7 cellular contexts compared by ENCODE assay signal in genomic region chr11:94627003-94627560, GRCh38. TPM values are rescaled to one million over a fixed set of nuclear protein-coding genes. Genes with fewer than 3 reads are reported as not detected.
DNase-seq lines count a peak whose midpoint lies in the region; ATAC-seq, FAIRE-seq and TF ChIP-seq lines count a peak whose summit lies in the region.
"Not testable (repeated sequence)": the region's sequence is repeated elsewhere in the genome, so short reads cannot be mapped to it uniquely, and the experiment has no call there.

No MANE protein-coding gene starts in this region.

- TF ChIP-seq RAD21 in K562 (CRISPR knock-in tag; conservative IDR thresholded peaks at IDR 0.05 in 1 of 2, IDR thresholded peaks at IDR 0.05 in 1 of 2); HepG2 (CRISPR knock-in tag; IDR thresholded peaks at IDR 0.05): not testable (repeated sequence)

- TF ChIP-seq EP300 in K562 (IDR thresholded peaks at IDR 0.05; ENCODE audit: low read length); HepG2 (IDR thresholded peaks at IDR 0.05; ENCODE audit: low read depth in 2 of 2, low read length in 2 of 2); HepG2 (CRISPR knock-in tag; IDR thresholded peaks at IDR 0.05; ENCODE audit: borderline replicate concordance): not testable (repeated sequence)

- not testable (repeated sequence) for FAIRE-seq in K562 (lab: Jason Lieb, UNC); HepG2 (lab: Jason Lieb, UNC)

- not testable (repeated sequence) for H3K27ac ChIP-seq in HEK293 (ENCODE audit: extremely low read depth, low read depth, low read length); K562 (ENCODE audit: extremely low read depth, low read depth, low read length); endodermal cell (ENCODE audit: low read depth, low read length); HepG2 (ENCODE audit: extremely low read length, insufficient read depth, low read length)

- not testable (repeated sequence) for H3K9ac ChIP-seq in K562 (ENCODE audit: insufficient read depth in 1 of 2, low read depth in 2 of 2, low read length in 2 of 2); endodermal cell (ENCODE audit: extremely low read depth, low read length, poor library complexity, severe bottlenecking); HepG2 (ENCODE audit: insufficient read depth, low read depth, low read length)

- not testable (repeated sequence) for H3K27me3 Mint-ChIP-seq in activated T-helper 1 cell treated with anti-CD3 and anti-CD28 coated beads, Interleukin-12 subunit alpha, Interleukin-12 subunit beta, Interleukin-2, Interleukin-4 antibody, amounts not matched to agents 30 ng/mL and 10 ng/mL and 1 ng/mL, durations not matched to agents 14 hours and 24 hours and 36 hours (ENCODE audit: insufficient read depth); activated naive CD4-positive, alpha-beta T cell treated with anti-CD3 and anti-CD28 coated beads, Interleukin-2, amount 50 U/mL, for 24 hours; endodermal cell (ENCODE audit: insufficient read depth); endothelial cell (ENCODE audit: unreplicated experiment)

- H3K4me1 Mint-ChIP-seq in activated T-helper 1 cell treated with anti-CD3 and anti-CD28 coated beads, Interleukin-12 subunit alpha, Interleukin-12 subunit beta, Interleukin-2, Interleukin-4 antibody, amounts not matched to agents 30 ng/mL and 10 ng/mL and 1 ng/mL, durations not matched to agents 14 hours and 24 hours and 36 hours (ENCODE audit: low read depth); activated naive CD4-positive, alpha-beta T cell treated with anti-CD3 and anti-CD28 coated beads, Interleukin-2, amount 50 U/mL, for 24 hours; endodermal cell; endothelial cell (ENCODE audit: unreplicated experiment): not testable (repeated sequence)

- not testable (repeated sequence) for H4K20me1 ChIP-seq in K562 (replicated peaks; ENCODE audit: control insufficient read depth, insufficient read depth, low read length); HepG2 (ENCODE audit: insufficient read depth, low read length)

- H3K9me3 Mint-ChIP-seq in activated T-helper 1 cell treated with anti-CD3 and anti-CD28 coated beads, Interleukin-12 subunit alpha, Interleukin-12 subunit beta, Interleukin-2, Interleukin-4 antibody, amounts not matched to agents 30 ng/mL and 10 ng/mL and 1 ng/mL, durations not matched to agents 14 hours and 24 hours and 36 hours, result peaks cover 12% of the 10 kb centered on the region
- not testable (repeated sequence) for H3K9me3 Mint-ChIP-seq in activated naive CD4-positive, alpha-beta T cell treated with anti-CD3 and anti-CD28 coated beads, Interleukin-2, amount 50 U/mL, for 24 hours; endothelial cell (ENCODE audit: unreplicated experiment)
- peaks cover 51% of the 10 kb centered on the region for H3K9me3 Mint-ChIP-seq in endodermal cell

- CTCF ChIA-PET in HEK293 (lab: Yijun Ruan, JAX), result interaction anchor here (0.6 to 0.7 kb wide), 2 partner anchors 114 to 525 kb away, joined by 3 to 4 read pairs; no protein-coding TSS in a partner anchor
- CTCF ChIA-PET in K562 (lab: Yijun Ruan, JAX; ENCODE audit: low intra/inter-chr PET ratio); HepG2 (lab: Yijun Ruan, JAX; ENCODE audit: low intra/inter-chr PET ratio, low total read pairs): not testable (repeated sequence)

- not testable (repeated sequence) for H3K9me3 ChIP-seq in HEK293 (ENCODE audit: control insufficient read depth, insufficient read depth, low read depth, low read length)
- H3K9me3 ChIP-seq in K562 (replicated peaks; ENCODE audit: control insufficient read depth, insufficient read depth, low read depth, low read length) (peaks cover 11% of the 10 kb centered on the region), endodermal cell (ENCODE audit: control insufficient read depth, low read length) (peaks cover 67% of the 10 kb centered on the region), HepG2 (ENCODE audit: low read length) (peaks cover 15% of the 10 kb centered on the region)

- intact Hi-C loops in activated T-helper 1 cell treated with anti-CD3 and anti-CD28 coated beads, Interleukin-12 subunit alpha, Interleukin-12 subunit beta, Interleukin-2, Interleukin-4 antibody, amounts not matched to agents 30 ng/mL and 10 ng/mL and 1 ng/mL, durations not matched to agents 14 hours and 24 hours and 36 hours (cut with micrococcal nuclease), result loop anchor here (10.0 kb wide), 3 partner anchors 138 to 1138 kb away; partner anchors contain the start of gene AMOTL1
- intact Hi-C loops in K562 (cut with micrococcal nuclease), result not testable (repeated sequence)
- intact Hi-C loops in HepG2 (cut with micrococcal nuclease; ENCODE audit: unreplicated experiment), result loop anchor here (10.0 kb wide), 2 partner anchors 118 to 1138 kb away; no protein-coding TSS in a partner anchor

- BruUV-seq in K562 (replicated peaks; lab: Mats Ljungman, UMichigan); HepG2 (replicated peaks; lab: Mats Ljungman, UMichigan): not testable (repeated sequence)

- H3K4me3 ChIP-seq in HEK293 (ENCODE audit: low read depth, low read length); K562; HepG2 (replicated peaks in 1 of 3; ENCODE audit: insufficient read depth in 1 of 3, low read depth in 2 of 3, low read length in 3 of 3): not testable (repeated sequence)
- peak overlapping the region; percentile 60 for H3K4me3 ChIP-seq in endodermal cell (ENCODE audit: low read length)

- not testable (repeated sequence) for TF ChIP-seq POLR2A in K562 (conservative IDR thresholded peaks at IDR 0.05); HepG2 (IDR thresholded peaks at IDR 0.05; ENCODE audit: insufficient read depth in 1 of 2, low read depth in 2 of 2, low read length in 2 of 2)

- not testable (repeated sequence) for H3K36me3 ChIP-seq in HEK293 (ENCODE audit: control insufficient read depth in 2 of 2, insufficient read depth in 1 of 2, low read length in 2 of 2); K562 (ENCODE audit: control insufficient read depth, insufficient read depth, low read length); HepG2 (replicated peaks in 1 of 2; ENCODE audit: control insufficient read depth in 1 of 2, insufficient read depth in 2 of 2, low read length in 2 of 2)
- peaks cover 29% of the 10 kb centered on the region for H3K36me3 ChIP-seq in endodermal cell (ENCODE audit: control insufficient read depth, insufficient read depth, low read length)

- POLR2A ChIA-PET in HEK293 (lab: Yijun Ruan, JAX); K562 (lab: Yijun Ruan, JAX); HepG2 (lab: Yijun Ruan, JAX): not testable (repeated sequence)

- not testable (repeated sequence) for H3K79me2 ChIP-seq in K562 (ENCODE audit: control insufficient read depth, insufficient read depth, low read length); HepG2 (ENCODE audit: insufficient read depth, low read length)

- ATAC-seq in K562, HepG2: not testable (repeated sequence)

- not testable (repeated sequence) for H3K27me3 ChIP-seq in K562 (ENCODE audit: control insufficient read depth in 2 of 2, insufficient read depth in 2 of 2, low read length in 2 of 2); endodermal cell (ENCODE audit: control insufficient read depth, insufficient read depth, low read length, poor library complexity, severe bottlenecking); HepG2 (ENCODE audit: control insufficient read depth in 1 of 2, insufficient read depth in 2 of 2, low read length in 2 of 2)

- H2AFZ ChIP-seq in K562 (ENCODE audit: low read depth, low read length); HepG2 (ENCODE audit: low read length): not testable (repeated sequence)

- in situ Hi-C loops in K562 (cut with MboI) (loop anchor here (10.0 kb wide), 2 partner anchors 268 to 518 kb away; no protein-coding TSS in a partner anchor), HepG2 (cut with HindIII; ENCODE audit: extremely low pct_ligation_motif_present, low pct_unique_long_range_greater_than_20kb) (loop anchor here (25.0 kb wide), 1 partner anchor 1135 kb away; no protein-coding TSS in a partner anchor)

- 34% methylated on average over 3 of the region's 3 CpGs for WGBS in K562 (ENCODE audit: insufficient coverage, low coverage, missing lambda C conversion rate)
- 100% methylated on average over 2 to 3 of the region's 3 CpGs for WGBS in endodermal cell (ENCODE audit: insufficient coverage in 1 of 2, insufficient read length in 1 of 2), 2 experiments
- WGBS in HepG2 (ENCODE audit: low lambda C conversion rate), result 9% methylated on average over 3 of the region's 3 CpGs

- not testable (repeated sequence) for H3K9me1 ChIP-seq in K562 (ENCODE audit: control insufficient read depth, insufficient read depth, low read length)

- TF ChIP-seq CTCF in HEK293 (tag by site-specific recombination; IDR thresholded peaks at IDR 0.05); K562 (IDR thresholded peaks at IDR 0.05 in 2 of 3, conservative IDR thresholded peaks at IDR 0.05 in 1 of 3; ENCODE audit: insufficient read depth in 2 of 3, low read depth in 1 of 3, low read length in 3 of 3); endodermal cell (conservative IDR thresholded peaks at IDR 0.05); endothelial cell (IDR thresholded peaks at IDR 0.05; ENCODE audit: unreplicated experiment); HepG2 (CRISPR knock-in tag; IDR thresholded peaks at IDR 0.05): not testable (repeated sequence)

- H3K27ac Mint-ChIP-seq in activated T-helper 1 cell treated with anti-CD3 and anti-CD28 coated beads, Interleukin-12 subunit alpha, Interleukin-12 subunit beta, Interleukin-2, Interleukin-4 antibody, amounts not matched to agents 30 ng/mL and 10 ng/mL and 1 ng/mL, durations not matched to agents 14 hours and 24 hours and 36 hours, result peak overlapping the region; percentile 53
- peak overlapping the region; percentile 25 for H3K27ac Mint-ChIP-seq in activated naive CD4-positive, alpha-beta T cell treated with anti-CD3 and anti-CD28 coated beads, Interleukin-2, amount 50 U/mL, for 24 hours
- H3K27ac Mint-ChIP-seq in endodermal cell; endothelial cell (ENCODE audit: unreplicated experiment): not testable (repeated sequence)

- not testable (repeated sequence) for DNase-seq in activated T-helper 1 cell treated with anti-CD3 and anti-CD28 coated beads, Interleukin-12 subunit alpha, Interleukin-12 subunit beta, Interleukin-2, Interleukin-4 antibody, amounts not matched to agents 30 ng/mL and 10 ng/mL and 1 ng/mL, durations not matched to agents 14 hours and 24 hours and 36 hours (ENCODE audit: low spot score); K562 (ENCODE audit: extremely low read depth in 1 of 4, low spot score in 3 of 4); endodermal cell; endothelial cell (ENCODE audit: low spot score); HepG2 (ENCODE audit: low spot score)

- not testable (repeated sequence) for H3K4me3 Mint-ChIP-seq in activated T-helper 1 cell treated with anti-CD3 and anti-CD28 coated beads, Interleukin-12 subunit alpha, Interleukin-12 subunit beta, Interleukin-2, Interleukin-4 antibody, amounts not matched to agents 30 ng/mL and 10 ng/mL and 1 ng/mL, durations not matched to agents 14 hours and 24 hours and 36 hours; activated naive CD4-positive, alpha-beta T cell treated with anti-CD3 and anti-CD28 coated beads, Interleukin-2, amount 50 U/mL, for 24 hours; endodermal cell
- peak overlapping the region; percentile 32 for H3K4me3 Mint-ChIP-seq in endothelial cell (ENCODE audit: unreplicated experiment)

- H3K4me1 ChIP-seq in HEK293 (ENCODE audit: control insufficient read depth, insufficient read depth, low read length); K562 (replicated peaks in 1 of 2; ENCODE audit: control insufficient read depth in 2 of 2, insufficient read depth in 2 of 2, low read length in 2 of 2); endodermal cell (ENCODE audit: control insufficient read depth, insufficient read depth, low read length); HepG2 (ENCODE audit: insufficient read depth, low read length): not testable (repeated sequence)

- H3K4me2 ChIP-seq in K562 (ENCODE audit: insufficient read depth, low read length); HepG2 (ENCODE audit: low read depth, low read length): not testable (repeated sequence)

- H3K36me3 Mint-ChIP-seq in activated T-helper 1 cell treated with anti-CD3 and anti-CD28 coated beads, Interleukin-12 subunit alpha, Interleukin-12 subunit beta, Interleukin-2, Interleukin-4 antibody, amounts not matched to agents 30 ng/mL and 10 ng/mL and 1 ng/mL, durations not matched to agents 14 hours and 24 hours and 36 hours (ENCODE audit: low read depth); activated naive CD4-positive, alpha-beta T cell treated with anti-CD3 and anti-CD28 coated beads, Interleukin-2, amount 50 U/mL, for 24 hours: not testable (repeated sequence)
- H3K36me3 Mint-ChIP-seq in endodermal cell (ENCODE audit: low read depth), result peaks cover 35% of the 10 kb centered on the region
- peaks cover 23% of the 10 kb centered on the region for H3K36me3 Mint-ChIP-seq in endothelial cell (ENCODE audit: low read depth, unreplicated experiment)

RNA-seq across cellular contexts. Expression of gene PIWIL4, which starts 59.9 kb away (rescaled TPM):
- 0.41 and 0.81 TPM in 2 replicates for total RNA-seq in activated T-helper 1 cell treated with anti-CD3 and anti-CD28 coated beads, Interleukin-12 subunit alpha, Interleukin-12 subunit beta, Interleukin-2, Interleukin-4 antibody, amounts not matched to agents 30 ng/mL and 10 ng/mL and 1 ng/mL, durations not matched to agents 14 hours and 24 hours and 36 hours
- total RNA-seq in K562 (2011; cell fraction: chromatin; rRNA removed; ENCODE audit: low replicate concordance), result 7.7 and 17.4 TPM in 2 replicates
- 6.2 and 6.4 TPM in 2 replicates for total RNA-seq in K562 (2011; cell fraction: nucleolus; rRNA removed)
- total RNA-seq in K562 (2011; cell fraction: nucleoplasm; rRNA removed), result 4.4 and 6.3 TPM in 2 replicates
- total RNA-seq in K562 (2014; rRNA removed), result 9.5 and 10.9 TPM in 2 replicates
- total RNA-seq in K562 (2014; rRNA removed; fragmentation: Illumina TruSeq; extraction: Trizol), result 14.9 and 16.0 TPM in 2 replicates
- total RNA-seq in K562 (2015; rRNA removed; fragmentation: Illumina TruSeq; extraction: Trizol), result 12.9 and 13.6 TPM in 2 replicates
- total RNA-seq in K562 (2021), result 10.2 and 10.5 TPM in 2 replicates
- 1.5 and 6.3 TPM in 2 replicates for polyA plus RNA-seq in K562 (2011; rRNA removed)
- polyA plus RNA-seq in K562 (2011; cell fraction: cytosol; rRNA removed), result 0.84 and 4.6 TPM in 2 replicates
- 2.2 and 9.7 TPM in 2 replicates for polyA plus RNA-seq in K562 (2011; cell fraction: nucleus; rRNA removed)
- 9.6 and 10.5 TPM in 2 replicates for polyA plus RNA-seq in K562 (2012)
- 15.5 and 17.0 TPM in 2 replicates for polyA plus RNA-seq in K562 (2014; fragmentation: Illumina TruSeq; extraction: Trizol)
- 10 to 100 TPM in 1 of 2 experiments, 1 to 10 TPM in 1; 8.4 to 10.8 TPM for polyA plus RNA-seq in K562 (2014; fragmentation: Nextera tagmentation; extraction: Ambion mirVana)
- 13.5 and 16.5 TPM in 2 replicates for polyA plus RNA-seq in K562 (2014; rRNA removed)
- 1.2 and 7.7 TPM in 2 replicates for polyA minus RNA-seq in K562 (2011; rRNA and poly(A)+ RNA removed)
- 0.91 and 2.3 TPM in 2 replicates for polyA minus RNA-seq in K562 (2011; cell fraction: cytosol; rRNA and poly(A)+ RNA removed)
- 2.2 and 4.4 TPM in 2 replicates for polyA minus RNA-seq in K562 (2011; cell fraction: nucleus; rRNA and poly(A)+ RNA removed)
- total RNA-seq in endodermal cell, result under 1 TPM; 0.24 to 0.82 TPM
- polyA plus RNA-seq in endodermal cell (2013, experiment 1 of 2), result 0.53 TPM
- polyA plus RNA-seq in endodermal cell (2013, experiment 2 of 2), result 0.83 TPM
- 0.54 TPM for total RNA-seq in endothelial cell (ENCODE audit: unreplicated experiment)
- 0.15 TPM in 1 of 2 replicates, not detected in the other for total RNA-seq in HepG2 (2016; rRNA removed; fragmentation: Illumina TruSeq; extraction: Trizol)
- not detected in 2 replicates for total RNA-seq in HepG2 (2016; cell fraction: cytosol; rRNA removed; fragmentation: Illumina TruSeq; extraction: Trizol; ENCODE audit: low read depth)
- not detected in 2 replicates for total RNA-seq in HepG2 (2016; cell fraction: insoluble cytoplasmic fraction; rRNA removed; fragmentation: Illumina TruSeq; extraction: Trizol)
- total RNA-seq in HepG2 (2016; cell fraction: membrane; rRNA removed; fragmentation: Illumina TruSeq; extraction: Trizol), result not detected in 2 replicates
- total RNA-seq in HepG2 (2016; cell fraction: nucleus; rRNA removed; fragmentation: Illumina TruSeq; extraction: Trizol), result not detected in 2 replicates
- polyA plus RNA-seq in HepG2 (2011; rRNA removed), result 0.05 and 0.08 TPM in 2 replicates
- polyA plus RNA-seq in HepG2 (2011; cell fraction: cytosol; rRNA removed), result not detected in 2 replicates
- polyA plus RNA-seq in HepG2 (2011; cell fraction: nucleus; rRNA removed), result not detected in 2 replicates
- not detected in 2 replicates for polyA plus RNA-seq in HepG2 (2012)
- polyA plus RNA-seq in HepG2 (2016; cell fraction: cytosol; fragmentation: Illumina TruSeq; extraction: Trizol; ENCODE audit: low read depth), result not detected in 2 replicates
- polyA plus RNA-seq in HepG2 (2016; cell fraction: insoluble cytoplasmic fraction; fragmentation: Illumina TruSeq; extraction: Trizol; ENCODE audit: low read depth), result not detected in 2 replicates
- not detected in 2 replicates for polyA plus RNA-seq in HepG2 (2016; cell fraction: membrane; fragmentation: Illumina TruSeq; extraction: Trizol; ENCODE audit: low read depth)
- not detected in 2 replicates for polyA plus RNA-seq in HepG2 (2016; cell fraction: nucleus; fragmentation: Illumina TruSeq; extraction: Trizol; ENCODE audit: insufficient read depth, low read depth)
- not detected in 2 replicates for polyA minus RNA-seq in HepG2 (2011; rRNA and poly(A)+ RNA removed; ENCODE audit: low replicate concordance)
- polyA minus RNA-seq in HepG2 (2011; cell fraction: cytosol; rRNA and poly(A)+ RNA removed), result not detected in 2 replicates
- not detected in 2 replicates for polyA minus RNA-seq in HepG2 (2011; cell fraction: nucleus; rRNA and poly(A)+ RNA removed)
